ENCODE assay signal across 24 cellular contexts in genomic region chr6:157137501-157137900, GRCh38.
DNase-seq lines count a peak whose midpoint lies in the region; ATAC-seq, FAIRE-seq and TF ChIP-seq lines count a peak whose summit lies in the region.
"Had no signal": no experiment of that assay in that cellular context is flagged by ENCODE, and none has a peak within 500 bp of the region (broad histone marks: within the 10 kb centered on the region; RNA-seq: fewer than 3 reads in every experiment).

No MANE protein-coding gene starts in this region.

- TF ChIP-seq CTCF in natural killer cell (IDR thresholded peaks at IDR 0.05) (no peak), endothelial cell (IDR thresholded peaks at IDR 0.05; ENCODE audit: unreplicated experiment) (no peak), HepG2 (CRISPR knock-in tag; IDR thresholded peaks at IDR 0.05) (no peak)

- H3K9ac ChIP-seq in HepG2 (ENCODE audit: insufficient read depth, low read depth, low read length), result no peak overlapping the region
- H3K9ac ChIP-seq: BLaER1 had no signal

- peak; percentile 36 for FAIRE-seq in HepG2 (lab: Jason Lieb, UNC)
- FAIRE-seq: A204.1, GM12892, GM19239, RCC 7860 had no signal

- H3K9me3 Mint-ChIP-seq in natural killer cell (no peaks in the 10 kb centered on the region), endothelial cell (ENCODE audit: unreplicated experiment) (no peaks in the 10 kb centered on the region)
- H3K9me3 Mint-ChIP-seq in natural killer cell treated with Interleukin-12 subunit alpha and Interleukin-12 subunit beta and Interleukin-15 and Interleukin-18, amount 100 ng/mL, for 72 hours, result no peaks in the 10 kb centered on the region
- H3K9me3 Mint-ChIP-seq: CD4-positive, CD25-positive, alpha-beta regulatory T cell had no signal

- H3K4me2 ChIP-seq in HepG2 (ENCODE audit: low read depth, low read length), result no peak overlapping the region
- H3K4me2 ChIP-seq: BLaER1 had no signal

- TF ChIP-seq EP300 in HepG2 (IDR thresholded peaks at IDR 0.05; ENCODE audit: low read depth in 2 of 2, low read length in 2 of 2) (no peak), HepG2 (CRISPR knock-in tag; IDR thresholded peaks at IDR 0.05; ENCODE audit: borderline replicate concordance) (no peak)

- no peak overlapping the region for H3K4me3 Mint-ChIP-seq in natural killer cell
- no peak overlapping the region for H3K4me3 Mint-ChIP-seq in natural killer cell treated with Interleukin-12 subunit alpha and Interleukin-12 subunit beta and Interleukin-15 and Interleukin-18, amount 100 ng/mL, for 72 hours
- no peak overlapping the region for H3K4me3 Mint-ChIP-seq in endothelial cell (ENCODE audit: unreplicated experiment)
- H3K4me3 Mint-ChIP-seq: CD4-positive, CD25-positive, alpha-beta regulatory T cell had no signal

- H3K27ac Mint-ChIP-seq in natural killer cell, result peak overlapping the region; percentile 9 to 47
- peak overlapping the region in 1 of 2 donors; percentile 11 for H3K27ac Mint-ChIP-seq in natural killer cell treated with Interleukin-12 subunit alpha and Interleukin-12 subunit beta and Interleukin-15 and Interleukin-18, amount 100 ng/mL, for 72 hours
- H3K27ac Mint-ChIP-seq in endothelial cell (ENCODE audit: unreplicated experiment), result peak overlapping the region; percentile 63

- H2AFZ ChIP-seq in HepG2 (ENCODE audit: low read length), result no peak overlapping the region

- no peaks in the 10 kb centered on the region for H3K4me1 ChIP-seq in HepG2 (ENCODE audit: insufficient read depth, low read length)
- H3K4me1 ChIP-seq: BLaER1 had no signal

- no peak overlapping the region for H3K4me3 ChIP-seq in HepG2 (replicated peaks in 1 of 3; ENCODE audit: insufficient read depth in 1 of 3, low read depth in 2 of 3, low read length in 3 of 3)
- H3K4me3 ChIP-seq: BLaER1, SK-N-MC had no signal

- peaks cover 8 to 13% of the 10 kb centered on the region in 2 donors for H3K4me1 Mint-ChIP-seq in natural killer cell
- peaks cover 11 to 12% of the 10 kb centered on the region in 2 donors for H3K4me1 Mint-ChIP-seq in natural killer cell treated with Interleukin-12 subunit alpha and Interleukin-12 subunit beta and Interleukin-15 and Interleukin-18, amount 100 ng/mL, for 72 hours (ENCODE audit: low read depth in 2 of 2)
- H3K4me1 Mint-ChIP-seq in endothelial cell (ENCODE audit: unreplicated experiment), result no peaks in the 10 kb centered on the region

- H3K27me3 Mint-ChIP-seq in natural killer cell (ENCODE audit: low read depth in 2 of 2), result no peaks in the 10 kb centered on the region
- H3K27me3 Mint-ChIP-seq in natural killer cell treated with Interleukin-12 subunit alpha and Interleukin-12 subunit beta and Interleukin-15 and Interleukin-18, amount 100 ng/mL, for 72 hours, result no peaks in the 10 kb centered on the region
- peaks cover 6% of the 10 kb centered on the region for H3K27me3 Mint-ChIP-seq in endothelial cell (ENCODE audit: unreplicated experiment)
- H3K27me3 Mint-ChIP-seq: CD4-positive, CD25-positive, alpha-beta regulatory T cell had no signal

- peaks cover 32 to 72% of the 10 kb centered on the region in 2 experiments for H3K36me3 ChIP-seq in HepG2 (replicated peaks in 1 of 2; ENCODE audit: control insufficient read depth in 1 of 2, insufficient read depth in 2 of 2, low read length in 2 of 2)

- H3K9me3 ChIP-seq in HepG2 (ENCODE audit: low read length), result no peaks in the 10 kb centered on the region
- H3K9me3 ChIP-seq: BLaER1 had no signal

- H3K36me3 Mint-ChIP-seq in natural killer cell (peaks cover 15% of the 10 kb centered on the region), endothelial cell (ENCODE audit: low read depth, unreplicated experiment) (peaks cover 25% of the 10 kb centered on the region)
- H3K36me3 Mint-ChIP-seq in natural killer cell treated with Interleukin-12 subunit alpha and Interleukin-12 subunit beta and Interleukin-15 and Interleukin-18, amount 100 ng/mL, for 72 hours, result peaks cover 11% of the 10 kb centered on the region

- no peak overlapping the region for H3K27ac ChIP-seq in HepG2 (ENCODE audit: extremely low read length, insufficient read depth, low read length)
- H3K27ac ChIP-seq: BLaER1, SK-N-MC had no signal

- ATAC-seq in natural killer cell (no peak), HepG2 (no peak), HG03139 (IDR thresholded peaks at IDR 0.05; ENCODE audit: unreplicated experiment) (no peak)
- no peak for ATAC-seq in natural killer cell treated with Interleukin-12 subunit alpha and Interleukin-12 subunit beta and Interleukin-15 and Interleukin-18, amount 100 ng/mL, for 72 hours

- TF ChIP-seq RAD21 in HepG2 (CRISPR knock-in tag; IDR thresholded peaks at IDR 0.05), result no peak

- no peaks in the 10 kb centered on the region for H4K20me1 ChIP-seq in HepG2 (ENCODE audit: insufficient read depth, low read length)

- POLR2A ChIA-PET in HepG2 (lab: Yijun Ruan, JAX), result no interaction called here

- H3K27me3 ChIP-seq in HepG2 (ENCODE audit: control insufficient read depth in 1 of 2, insufficient read depth in 2 of 2, low read length in 2 of 2), result no peaks in the 10 kb centered on the region
- H3K27me3 ChIP-seq: BLaER1 had no signal

- H3K79me2 ChIP-seq in HepG2 (ENCODE audit: insufficient read depth, low read length), result no peaks in the 10 kb centered on the region

- no peak for DNase-seq in natural killer cell
- no peak for DNase-seq in natural killer cell treated with Interleukin-12 subunit alpha and Interleukin-12 subunit beta and Interleukin-15 and Interleukin-18, amount 100 ng/mL, for 72 hours (ENCODE audit: low spot score)
- no peak for DNase-seq in endothelial cell (ENCODE audit: low spot score)
- DNase-seq in HepG2 (ENCODE audit: low spot score), result no peak
- peak; percentile 12 for DNase-seq in renal cortical epithelial cell (ENCODE audit: low read depth)
- DNase-seq in NCI-H128 (lab: John Stamatoyannopoulos, UW; ENCODE audit: unreplicated experiment), result no peak
- no peak for DNase-seq in NCI-H2227 treated with DMSO at 0.1 percent for 48 hours (lab: John Stamatoyannopoulos, UW)
- DNase-seq: CD4-positive, CD25-positive, alpha-beta regulatory T cell; DMS153; DND-41; NCI-H1092; NCI-H1436; NCI-H187; NCI-H2171 treated with DMSO at 0.1 percent for 48 hours; NCI-H524 treated with DMSO at 0.1 percent for 48 hours; NCI-H774; SIG-M5 had no signal

- in situ Hi-C loops in HepG2 (cut with HindIII; ENCODE audit: extremely low pct_ligation_motif_present, low pct_unique_long_range_greater_than_20kb), result no loop called here

- BruUV-seq in HepG2 (replicated peaks; lab: Mats Ljungman, UMichigan), result no TSS peak

- no peak for TF ChIP-seq POLR2A in HepG2 (IDR thresholded peaks at IDR 0.05; ENCODE audit: insufficient read depth in 1 of 2, low read depth in 2 of 2, low read length in 2 of 2)

- intact Hi-C loops in natural killer cell (cut with micrococcal nuclease), result no loop called here
- intact Hi-C loops in HepG2 (cut with micrococcal nuclease; ENCODE audit: unreplicated experiment), result no loop called here

- CTCF ChIA-PET in HepG2 (lab: Yijun Ruan, JAX; ENCODE audit: low intra/inter-chr PET ratio, low total read pairs), result no interaction called here

- 94% methylated on average over 2 of the region's 2 CpGs for WGBS in HepG2 (ENCODE audit: low lambda C conversion rate)

TF ChIP-seq in HepG2, 621 proteins besides CTCF, POLR2A, EP300 and RAD21 (continues in another document):
- no peak for TF ChIP-seq ZSCAN21 (CRISPR knock-in tag; IDR thresholded peaks at IDR 0.05; ENCODE audit: borderline replicate concordance)
- TF ChIP-seq EEA1 (CRISPR knock-in tag; IDR thresholded peaks at IDR 0.05; ENCODE audit: borderline replicate concordance), result no peak
- no peak for TF ChIP-seq KDM6A (CRISPR knock-in tag; IDR thresholded peaks at IDR 0.05; ENCODE audit: low read depth)
- TF ChIP-seq ATF7 (IDR thresholded peaks at IDR 0.05), result no peak
- TF ChIP-seq ATF7 (CRISPR knock-in tag; IDR thresholded peaks at IDR 0.05), result no peak
- TF ChIP-seq BHLHE40 (IDR thresholded peaks at IDR 0.05; ENCODE audit: low read length), result no peak
- TF ChIP-seq AHDC1 (CRISPR knock-in tag; IDR thresholded peaks at IDR 0.05; ENCODE audit: borderline replicate concordance), result no peak
- no peak for TF ChIP-seq SRY (CRISPR knock-in tag; IDR thresholded peaks at IDR 0.05)
- no peak for TF ChIP-seq SP4 (CRISPR knock-in tag; IDR thresholded peaks at IDR 0.05)
